8 cellular contexts compared by ENCODE assay signal in the genomic region with DNA sequence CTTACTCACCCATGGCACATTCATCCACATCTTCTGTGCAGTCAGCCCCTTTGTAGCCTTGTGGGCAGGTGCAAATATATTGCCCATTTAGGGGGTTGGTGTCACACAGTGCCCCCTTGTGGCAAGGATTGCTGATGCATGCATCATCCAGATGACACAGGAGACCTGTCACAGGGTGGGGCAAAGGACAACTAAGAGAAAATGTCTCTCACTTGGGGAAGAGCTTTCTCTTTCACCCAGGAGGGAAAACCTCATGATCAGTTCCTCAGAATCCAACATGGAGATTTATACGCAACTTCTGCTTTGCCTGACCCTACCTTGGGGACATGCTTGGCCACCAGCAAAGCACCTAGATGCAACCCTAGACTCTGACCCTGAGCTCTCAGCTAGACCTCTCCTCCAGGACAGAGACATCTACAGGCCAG.
DNase-seq lines count a peak whose midpoint lies in the region; ATAC-seq, FAIRE-seq and TF ChIP-seq lines count a peak whose summit lies in the region.

No MANE protein-coding gene starts in this region.

- no peaks in the 10 kb centered on the region for H3K27me3 ChIP-seq in gastroesophageal sphincter

- POLR2A ChIA-PET in A549 (lab: Yijun Ruan, JAX), result no interaction called here

- H3K4me1 ChIP-seq in A549 (no peaks in the 10 kb centered on the region), gastroesophageal sphincter (peaks cover 13 to 27% (median 19%) of the 10 kb centered on the region in 3 donors)

- DNase-seq in A549 (ENCODE audit: low read depth in 1 of 2, low spot score in 1 of 2) (peak; percentile 6 to 54), GM12892 (ENCODE audit: insufficient read length) (no peak), RCC 7860 (ENCODE audit: low spot score) (peak; percentile 57), retinal pigment epithelial cell (ENCODE audit: low read depth) (no peak)
- DNase-seq in activated T-cell treated with anti-CD3 and anti-CD28 coated beads, Interleukin-2, amount 50 U/mL, for 72 hours, result peak; percentile 78 to 83

- WGBS in A549 (ENCODE audit: missing lambda C conversion rate), result 86% methylated on average over 1 of the region's 1 CpG
- WGBS in gastroesophageal sphincter (ENCODE audit: low coverage in 1 of 2), 2 donors, result 100% methylated on average over 1 of the region's 1 CpG; no CpG with 5 or more reads in 1 of the 2 donors

- TF ChIP-seq CTCF in A549 (IDR thresholded peaks at IDR 0.05), result peak; percentile 64
- TF ChIP-seq CTCF in gastroesophageal sphincter (IDR thresholded peaks at IDR 0.05), result peak; percentile 46 to 72 (median 62)
- peak; percentile 87 for TF ChIP-seq CTCF in retinal pigment epithelial cell (conservative IDR thresholded peaks at IDR 0.05; ENCODE audit: low read depth, low read length)

- no peaks in the 10 kb centered on the region for H3K9me3 ChIP-seq in A549
- H3K9me3 ChIP-seq in gastroesophageal sphincter, result no peaks in the 10 kb centered on the region

- H3K4me3 Mint-ChIP-seq in activated T-cell treated with anti-CD3 and anti-CD28 coated beads, Interleukin-2, amount 50 U/mL, for 72 hours, result no peak overlapping the region

- peaks cover 0 to 79% of the 10 kb centered on the region in 2 donors for H3K36me3 ChIP-seq in gastroesophageal sphincter

- H3K9me3 Mint-ChIP-seq in activated T-cell treated with anti-CD3 and anti-CD28 coated beads, Interleukin-2, amount 50 U/mL, for 72 hours, result peaks cover 0 to 5% of the 10 kb centered on the region in 2 donors

- ATAC-seq in A549 (peak; percentile 62 to 87; a peak in 5 of 6 replicates), HG03066 (IDR thresholded peaks at IDR 0.05; ENCODE audit: low read depth, unreplicated experiment) (peak; percentile 68), gastroesophageal sphincter (peak; percentile 57), HG02938 (IDR thresholded peaks at IDR 0.05; ENCODE audit: unreplicated experiment) (no peak)
- ATAC-seq in activated T-cell treated with anti-CD3 and anti-CD28 coated beads, Interleukin-2, amount 50 U/mL, for 72 hours (replicated peaks in 1 of 2), result peak; percentile 95 to 98

- no peak for TF ChIP-seq EP300 in A549 (IDR thresholded peaks at IDR 0.05)
- TF ChIP-seq EP300 in gastroesophageal sphincter (IDR thresholded peaks at IDR 0.05), result no peak

- TF ChIP-seq POLR2A in A549 (IDR thresholded peaks at IDR 0.05; ENCODE audit: low read length) (no peak), GM12892 (IDR thresholded peaks at IDR 0.05; ENCODE audit: low read depth, low read length) (no peak), gastroesophageal sphincter (IDR thresholded peaks at IDR 0.05) (no peak)

- no peaks in the 10 kb centered on the region for H3K27me3 Mint-ChIP-seq in activated T-cell treated with anti-CD3 and anti-CD28 coated beads, Interleukin-2, amount 50 U/mL, for 72 hours (ENCODE audit: low read depth)

- peak; percentile 27 to 49; a peak in 4 of 5 replicates for TF ChIP-seq RAD21 in A549 (conservative IDR thresholded peaks at IDR 0.05 in 1 of 2, IDR thresholded peaks at IDR 0.05 in 1 of 2)

- CTCF ChIA-PET in A549 (lab: Yijun Ruan, JAX), result interaction anchor here (0.6 to 2.7 kb wide), 7 partner anchors 9 to 19 kb away, joined by 4 to 21 read pairs (median 4); no protein-coding TSS in a partner anchor

- FAIRE-seq in A549 (lab: Jason Lieb, UNC) (no peak), GM12892 (lab: Jason Lieb, UNC) (peak; percentile 88), RCC 7860 (lab: Jason Lieb, UNC) (no peak)

- H3K4me1 Mint-ChIP-seq in activated T-cell treated with anti-CD3 and anti-CD28 coated beads, Interleukin-2, amount 50 U/mL, for 72 hours (ENCODE audit: low read depth), result peaks cover 18% of the 10 kb centered on the region

- H3K27ac Mint-ChIP-seq in activated T-cell treated with anti-CD3 and anti-CD28 coated beads, Interleukin-2, amount 50 U/mL, for 72 hours, result no peak overlapping the region

- peaks cover 8 to 16% of the 10 kb centered on the region in 2 donors for H3K36me3 Mint-ChIP-seq in activated T-cell treated with anti-CD3 and anti-CD28 coated beads, Interleukin-2, amount 50 U/mL, for 72 hours (ENCODE audit: insufficient read depth in 2 of 2)

- H3K4me2 ChIP-seq in A549, result no peak overlapping the region

- no peak overlapping the region for H3K27ac ChIP-seq in A549
- H3K27ac ChIP-seq in gastroesophageal sphincter, result peak overlapping the region in 1 of 4 donors; percentile 10

- H3K4me3 ChIP-seq in A549 (no peak overlapping the region), gastroesophageal sphincter (no peak overlapping the region), retinal pigment epithelial cell (ENCODE audit: low read length) (no peak overlapping the region)

TF ChIP-seq in A549, 52 proteins besides CTCF, POLR2A, EP300 and RAD21:
- no peak for TF ChIP-seq CEBPB (IDR thresholded peaks at IDR 0.05)
- TF ChIP-seq MAFK (IDR thresholded peaks at IDR 0.05; ENCODE audit: partially characterized antibody), result peak; percentile 63
- TF ChIP-seq MAZ (IDR thresholded peaks at IDR 0.05; ENCODE audit: borderline replicate concordance, low read depth, low read length), result no peak
- no peak for TF ChIP-seq CBX8 (IDR thresholded peaks at IDR 0.05)
- no peak for TF ChIP-seq HOXB5 (CRISPR knock-in tag; IDR thresholded peaks at IDR 0.05)
- no peak for TF ChIP-seq MYC (IDR thresholded peaks at IDR 0.05; ENCODE audit: borderline replicate concordance, low read length)
- peak; percentile 49; the same call in 2 of the 3 replicates for TF ChIP-seq SMC3 (IDR thresholded peaks at IDR 0.05)

Comparison
In these comparisons a context has a peak if more than half of its experiments do, and no peak if none do; other contexts are left out.
1. DNase-seq: peak in A549 (2 of 2), RCC 7860 (single experiment) and activated T-cell treated with anti-CD3 and anti-CD28 coated beads, Interleukin-2, amount 50 U/mL, for 72 hours (2 of 2); none in GM12892 (single experiment) and retinal pigment epithelial cell (single experiment).
2. Peak in every context shown above with its lines, with median percentiles within 50 percentile points of each other: CTCF ChIP-seq.